In the genomic region with DNA sequence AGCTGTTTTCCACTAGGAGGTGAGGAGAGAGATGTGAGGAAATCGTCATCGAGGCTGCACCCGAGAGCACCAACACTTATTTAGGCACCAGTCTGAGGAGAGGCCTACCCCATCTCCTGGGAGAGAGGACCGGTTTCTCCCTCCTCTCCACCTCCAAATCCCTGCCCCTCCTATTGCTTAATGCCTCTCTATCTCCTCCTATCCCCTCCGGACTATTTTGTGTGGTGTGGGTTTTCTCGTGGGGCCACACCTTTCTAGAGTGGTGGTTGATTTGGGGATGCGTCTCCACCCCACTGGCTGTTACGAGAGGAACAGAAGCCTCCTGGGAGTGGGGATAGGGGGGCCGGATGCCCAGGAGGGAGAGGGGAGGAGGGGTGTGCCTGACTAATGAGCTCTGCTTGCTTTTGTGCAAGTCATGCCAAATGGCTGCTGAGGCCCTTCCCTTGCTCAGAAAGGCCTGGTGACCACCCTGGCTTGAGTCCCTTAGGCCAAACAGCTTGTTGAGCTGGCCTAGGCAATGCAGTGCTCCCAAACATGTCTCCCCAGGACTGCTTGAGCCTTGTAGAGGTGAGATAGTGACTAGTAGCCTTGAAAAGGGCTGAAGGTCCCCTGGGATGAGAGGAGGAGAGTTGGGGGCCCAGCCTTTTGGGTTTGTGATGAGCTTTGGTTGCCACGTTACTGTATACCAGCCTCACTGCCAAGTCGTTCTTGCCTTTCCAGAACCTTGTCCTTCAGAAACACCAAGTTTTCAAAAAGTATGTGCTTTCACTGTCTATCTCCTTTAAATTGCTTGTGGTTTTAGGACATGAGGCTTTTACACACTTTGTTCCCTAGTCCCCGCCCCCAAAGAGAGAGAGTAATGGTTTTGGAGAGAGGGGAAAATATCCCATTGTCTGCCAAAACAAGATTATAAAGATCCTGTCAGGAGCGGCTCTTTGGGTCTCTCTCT, we compare ENCODE assay signal across 8 cellular contexts. TPM values are rescaled to one million over a fixed set of nuclear protein-coding genes. Genes with fewer than 3 reads are reported as not detected.
A peak's percentile ranks its signal among the peaks of the same experiment; 100 is the strongest.
DNase-seq lines count a peak whose midpoint lies in the region; ATAC-seq, FAIRE-seq and TF ChIP-seq lines count a peak whose summit lies in the region.

No MANE protein-coding gene starts in this region.

- H3K9me3 ChIP-seq in liver (ENCODE audit: control insufficient read depth in 4 of 4, low read length in 3 of 4) = no peaks in the 10 kb centered on the region
- no peaks in the 10 kb centered on the region for H3K9me3 ChIP-seq in HepG2 (ENCODE audit: low read length)
- H3K9me3 ChIP-seq in smooth muscle cell (replicated peaks; ENCODE audit: low read depth) = no peaks in the 10 kb centered on the region

- peak overlapping the region; percentile 76 for H3K27ac Mint-ChIP-seq in MCF 10A (ENCODE audit: low read depth, unreplicated experiment)

- H3K36me3 ChIP-seq in liver (ENCODE audit: control insufficient read depth in 4 of 4, insufficient read depth in 3 of 4, low read depth in 1 of 4, low read length in 3 of 4) = no peaks in the 10 kb centered on the region
- H3K36me3 ChIP-seq in HepG2 (replicated peaks in 1 of 2; ENCODE audit: control insufficient read depth in 1 of 2, insufficient read depth in 2 of 2, low read length in 2 of 2) = no peaks in the 10 kb centered on the region
- no peaks in the 10 kb centered on the region for H3K36me3 ChIP-seq in smooth muscle cell (ENCODE audit: low read depth)

- TF ChIP-seq CTCF in liver (IDR thresholded peaks at IDR 0.05; ENCODE audit: low read depth, low read length, missing input control) (no peak), HepG2 (CRISPR knock-in tag; IDR thresholded peaks at IDR 0.05) (no peak), MCF 10A (IDR thresholded peaks at IDR 0.05; ENCODE audit: unreplicated experiment) (no peak), smooth muscle cell (IDR thresholded peaks at IDR 0.05; ENCODE audit: borderline replicate concordance, insufficient read depth, poor library complexity, severe bottlenecking) (no peak)

- H3K4me1 ChIP-seq in liver (ENCODE audit: control insufficient read depth in 4 of 4, insufficient read depth in 4 of 4, low read length in 3 of 4) (peaks cover 0 to 13% (median 5%) of the 10 kb centered on the region in 4 donors), HepG2 (ENCODE audit: insufficient read depth, low read length) (no peaks in the 10 kb centered on the region), smooth muscle cell (ENCODE audit: low read depth) (peaks cover 6% of the 10 kb centered on the region)

- no peak for ATAC-seq in HepG2

- CTCF ChIA-PET in HepG2 (lab: Yijun Ruan, JAX; ENCODE audit: low intra/inter-chr PET ratio, low total read pairs) (no interaction called here), MCF 10A (lab: Yijun Ruan, JAX) (interaction anchor here (0.5 to 1.3 kb wide), 6 partner anchors 14 to 375 kb away, joined by 3 to 7 read pairs (median 3); no protein-coding TSS in a partner anchor)

- no peak for DNase-seq in HepG2 (ENCODE audit: low spot score)
- DNase-seq in Kasumi-1 (lab: John Stamatoyannopoulos, UW) = peak; percentile 30 to 41
- DNase-seq in UCSD-AML1 (lab: John Stamatoyannopoulos, UW; ENCODE audit: unreplicated experiment) = peak; percentile 72
- DNase-seq in MCF 10A (ENCODE audit: unreplicated experiment) = peak; percentile 85
- peak; percentile 26 for DNase-seq in iPS-NIHi11 (ENCODE audit: low spot score)
- peak; percentile 3 for DNase-seq in smooth muscle cell (lab: John Stamatoyannopoulos, UW; ENCODE audit: unreplicated experiment)
- DNase-seq in NCI-H1092 treated with DMSO at 0.1 percent for 48 hours (lab: John Stamatoyannopoulos, UW) = no peak

- H3K9me3 Mint-ChIP-seq in MCF 10A (ENCODE audit: unreplicated experiment) = peaks cover 7% of the 10 kb centered on the region

- H3K4me2 ChIP-seq in HepG2 (ENCODE audit: low read depth, low read length) (no peak overlapping the region), smooth muscle cell (peak overlapping the region; percentile 91)

- POLR2A ChIA-PET in HepG2 (lab: Yijun Ruan, JAX) = no interaction called here
- POLR2A ChIA-PET in MCF 10A (lab: Yijun Ruan, JAX) = interaction anchor here (0.6 to 3.9 kb wide), 8 partner anchors 10 to 317 kb away, joined by 3 to 39 read pairs (median 7); no protein-coding TSS in a partner anchor

- no peak for TF ChIP-seq POLR2A in HepG2 (IDR thresholded peaks at IDR 0.05; ENCODE audit: insufficient read depth in 1 of 2, low read depth in 2 of 2, low read length in 2 of 2)

- no peak for TF ChIP-seq RAD21 in liver (IDR thresholded peaks at IDR 0.05)
- no peak for TF ChIP-seq RAD21 in HepG2 (CRISPR knock-in tag; IDR thresholded peaks at IDR 0.05)

- H3K4me3 ChIP-seq in liver (ENCODE audit: low read depth in 1 of 3, low read length in 3 of 3) (peak overlapping the region; percentile 74 to 86 (median 77)), HepG2 (replicated peaks in 1 of 3; ENCODE audit: insufficient read depth in 1 of 3, low read depth in 2 of 3, low read length in 3 of 3) (no peak overlapping the region), smooth muscle cell (peak overlapping the region; percentile 72)

- intact Hi-C loops in HepG2 (cut with micrococcal nuclease; ENCODE audit: unreplicated experiment) = no loop called here
- intact Hi-C loops in MCF 10A (cut with micrococcal nuclease) = loop anchor here (1.0 kb wide), 2 partner anchors 36 to 73 kb away; no protein-coding TSS in a partner anchor

- TF ChIP-seq EP300 in HepG2 (IDR thresholded peaks at IDR 0.05; ENCODE audit: low read depth in 2 of 2, low read length in 2 of 2) = no peak
- no peak for TF ChIP-seq EP300 in HepG2 (CRISPR knock-in tag; IDR thresholded peaks at IDR 0.05; ENCODE audit: borderline replicate concordance)

- no peaks in the 10 kb centered on the region for H3F3A ChIP-seq in smooth muscle cell (ENCODE audit: low read depth)

- peaks cover 26% of the 10 kb centered on the region for H3K4me1 Mint-ChIP-seq in MCF 10A (ENCODE audit: insufficient read depth, unreplicated experiment)

- H2AFZ ChIP-seq in HepG2 (ENCODE audit: low read length) (no peak overlapping the region), smooth muscle cell (ENCODE audit: low read depth) (no peak overlapping the region)

- H3K79me2 ChIP-seq in HepG2 (ENCODE audit: insufficient read depth, low read length) (no peaks in the 10 kb centered on the region), smooth muscle cell (ENCODE audit: low read depth) (peaks cover 61% of the 10 kb centered on the region)

- H3K4me3 Mint-ChIP-seq in MCF 10A (ENCODE audit: unreplicated experiment) = peak overlapping the region; percentile 83

- BruUV-seq in HepG2 (replicated peaks; lab: Mats Ljungman, UMichigan) (no TSS peak), MCF 10A (replicated peaks; lab: Mats Ljungman, UMichigan) (no TSS peak)

- H4K20me1 ChIP-seq in HepG2 (ENCODE audit: insufficient read depth, low read length) (no peaks in the 10 kb centered on the region), smooth muscle cell (ENCODE audit: low read depth) (peaks cover 52% of the 10 kb centered on the region)

- H3K36me3 Mint-ChIP-seq in MCF 10A (ENCODE audit: insufficient read depth, unreplicated experiment) = no peaks in the 10 kb centered on the region

- H3K9ac ChIP-seq in liver (ENCODE audit: low read depth in 1 of 2, low read length in 2 of 2) (peak overlapping the region; percentile 52 to 88), HepG2 (ENCODE audit: insufficient read depth, low read depth, low read length) (no peak overlapping the region), smooth muscle cell (ENCODE audit: low read depth) (peak overlapping the region; percentile 89)

- H3K27ac ChIP-seq in liver (ENCODE audit: low read depth in 1 of 2, low read length in 2 of 2) (peak overlapping the region; percentile 76 to 85), HepG2 (ENCODE audit: extremely low read length, insufficient read depth, low read length) (no peak overlapping the region), smooth muscle cell (ENCODE audit: low read depth) (peak overlapping the region; percentile 90)

- no peak for FAIRE-seq in HepG2 (lab: Jason Lieb, UNC)

- in situ Hi-C loops in HepG2 (cut with HindIII; ENCODE audit: extremely low pct_ligation_motif_present, low pct_unique_long_range_greater_than_20kb) = no loop called here

- whole genome bisulfite sequencing in liver = 36% methylated on average over 13 of the region's 13 CpGs
- WGBS in HepG2 (ENCODE audit: low lambda C conversion rate) = 3% methylated on average over 6 of the region's 13 CpGs
- WGBS in smooth muscle cell (ENCODE audit: low lambda C conversion rate) = 39% methylated on average over 13 of the region's 13 CpGs

- no peaks in the 10 kb centered on the region for H3K27me3 Mint-ChIP-seq in MCF 10A (ENCODE audit: insufficient read depth, unreplicated experiment)

- H3K27me3 ChIP-seq in liver (ENCODE audit: control insufficient read depth in 4 of 4, insufficient read depth in 4 of 4, low read length in 3 of 4) (no peaks in the 10 kb centered on the region), HepG2 (ENCODE audit: control insufficient read depth in 1 of 2, insufficient read depth in 2 of 2, low read length in 2 of 2) (no peaks in the 10 kb centered on the region), smooth muscle cell (ENCODE audit: low read depth) (no peaks in the 10 kb centered on the region)

RNA-seq across cellular contexts. Expression of gene MSN, which starts 1.2 kb away (rescaled TPM):
- total RNA-seq in liver (10 to 100 TPM; 34.6 to 46.5 TPM), HepG2 (2016; rRNA removed; fragmentation: Illumina TruSeq; extraction: Trizol) (not detected in 2 replicates), MCF 10A (2022) (224 and 278 TPM in 2 replicates), smooth muscle cell (355 and 379 TPM in 2 replicates)
- polyA plus RNA-seq in liver (10 to 100 TPM; 24.3 to 70.0 TPM), HepG2 (2011; rRNA removed) (0.15 and 0.40 TPM in 2 replicates), smooth muscle cell (292 and 416 TPM in 2 replicates)
- total RNA-seq in HepG2 (2016; cell fraction: cytosol; rRNA removed; fragmentation: Illumina TruSeq; extraction: Trizol; ENCODE audit: low read depth) = not detected in 2 replicates
- total RNA-seq in HepG2 (2016; cell fraction: insoluble cytoplasmic fraction; rRNA removed; fragmentation: Illumina TruSeq; extraction: Trizol) = not detected in 2 replicates
- total RNA-seq in HepG2 (2016; cell fraction: membrane; rRNA removed; fragmentation: Illumina TruSeq; extraction: Trizol) = not detected in 2 replicates
- 0.09 TPM in 1 of 2 replicates, not detected in the other for total RNA-seq in HepG2 (2016; cell fraction: nucleus; rRNA removed; fragmentation: Illumina TruSeq; extraction: Trizol)
- polyA plus RNA-seq in HepG2 (2011; cell fraction: cytosol; rRNA removed) = 0.12 and 0.19 TPM in 2 replicates
- polyA plus RNA-seq in HepG2 (2011; cell fraction: nucleus; rRNA removed) = 0.06 and 0.29 TPM in 2 replicates
- polyA plus RNA-seq in HepG2 (2012) = 0.09 TPM in 1 of 2 replicates, not detected in the other
- not detected in 2 replicates for polyA plus RNA-seq in HepG2 (2016; cell fraction: cytosol; fragmentation: Illumina TruSeq; extraction: Trizol; ENCODE audit: low read depth)
- polyA plus RNA-seq in HepG2 (2016; cell fraction: insoluble cytoplasmic fraction; fragmentation: Illumina TruSeq; extraction: Trizol; ENCODE audit: low read depth) = 0.05 TPM in 1 of 2 replicates, not detected in the other
- not detected in 2 replicates for polyA plus RNA-seq in HepG2 (2016; cell fraction: membrane; fragmentation: Illumina TruSeq; extraction: Trizol; ENCODE audit: low read depth)
- not detected in 2 replicates for polyA plus RNA-seq in HepG2 (2016; cell fraction: nucleus; fragmentation: Illumina TruSeq; extraction: Trizol; ENCODE audit: insufficient read depth, low read depth)
- 0.94 and 357 TPM in 2 replicates for polyA minus RNA-seq in HepG2 (2011; rRNA and poly(A)+ RNA removed; ENCODE audit: low replicate concordance)
- 0.59 and 0.70 TPM in 2 replicates for polyA minus RNA-seq in HepG2 (2011; cell fraction: cytosol; rRNA and poly(A)+ RNA removed)
- polyA minus RNA-seq in HepG2 (2011; cell fraction: nucleus; rRNA and poly(A)+ RNA removed) = 0.37 and 0.52 TPM in 2 replicates

Comparison
In these comparisons a context has a peak if more than half of its experiments do, and no peak if none do; other contexts are left out.
1. H3K4me3 ChIP-seq: peak in liver (3 of 3) and smooth muscle cell (single experiment); none in HepG2 (0 of 3).
2. RNA of gene MSN, which starts 1.2 kb away (total RNA-seq): 355 to 379 TPM in smooth muscle cell, 224 to 278 TPM in MCF 10A and 34.6 to 46.5 TPM in liver; 0.09 TPM in HepG2; every median in the first group is over 10 times any median in the second.
3. DNase-seq: peak in Kasumi-1 (2 of 2), UCSD-AML1 (single experiment), MCF 10A (single experiment), iPS-NIHi11 (single experiment) and smooth muscle cell (single experiment); none in HepG2 (single experiment) and NCI-H1092 treated with DMSO at 0.1 percent for 48 hours (single experiment).